ENCODE assay signal across 14 cellular contexts in the genomic region with DNA sequence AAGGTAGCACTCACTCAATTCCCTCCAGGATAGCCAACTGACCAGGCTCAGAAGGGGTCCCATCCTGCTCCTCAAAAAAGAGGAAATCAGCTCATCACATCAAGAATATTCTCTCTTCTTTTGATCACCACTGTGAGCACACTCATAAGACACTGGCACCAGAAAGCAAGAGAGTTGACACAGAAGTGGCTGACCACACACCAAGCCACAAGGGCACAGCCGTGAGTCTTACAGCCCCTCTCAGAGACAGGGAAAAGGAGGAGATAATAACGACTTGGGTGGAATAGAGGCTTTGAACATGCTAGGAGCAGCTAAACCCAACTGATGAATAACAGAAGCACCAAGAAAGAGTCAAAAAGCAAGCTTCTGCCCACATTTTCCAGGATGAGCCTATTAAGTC.
DNase-seq lines count a peak whose midpoint lies in the region; ATAC-seq and TF ChIP-seq lines count a peak whose summit lies in the region.
"Had no signal": no experiment of that assay in that cellular context is flagged by ENCODE, and none has a peak within 500 bp of the region (broad histone marks: within the 10 kb centered on the region; RNA-seq: fewer than 3 reads in every experiment).

No MANE protein-coding gene starts in this region.

- peaks cover 4% of the 10 kb centered on the region for H3K27me3 Mint-ChIP-seq in activated T-cell treated with anti-CD3 and anti-CD28 coated beads, Interleukin-2, amount 50 U/mL, for 4 hours (ENCODE audit: low read depth)
- H3K27me3 Mint-ChIP-seq in activated naive CD8-positive, alpha-beta T cell treated with anti-CD3 and anti-CD28 coated beads for 36 hours, result peaks cover 46% of the 10 kb centered on the region
- H3K27me3 Mint-ChIP-seq in stimulated activated memory B cell treated with anti-CD40 and anti-IgM and Interleukin-4, amounts not matched to agents 10 μg/mL and 1 μg/mL and 100 μg/mL, for 72 hours, result peaks cover 19% of the 10 kb centered on the region
- H3K27me3 Mint-ChIP-seq in glutamatergic neuron (ENCODE audit: unreplicated experiment), result no peaks in the 10 kb centered on the region

- H3K27ac Mint-ChIP-seq in activated naive CD8-positive, alpha-beta T cell treated with anti-CD3 and anti-CD28 coated beads for 36 hours, result no peak overlapping the region
- no peak overlapping the region for H3K27ac Mint-ChIP-seq in stimulated activated memory B cell treated with anti-CD40 and anti-IgM and Interleukin-4, amounts not matched to agents 10 μg/mL and 1 μg/mL and 100 μg/mL, for 72 hours
- H3K27ac Mint-ChIP-seq in glutamatergic neuron (ENCODE audit: unreplicated experiment), result no peak overlapping the region

- no peak overlapping the region for H3K4me3 Mint-ChIP-seq in activated T-cell treated with anti-CD3 and anti-CD28 coated beads, Interleukin-2, amount 50 U/mL, for 4 hours
- no peak overlapping the region for H3K4me3 Mint-ChIP-seq in activated naive CD8-positive, alpha-beta T cell treated with anti-CD3 and anti-CD28 coated beads for 36 hours
- no peak overlapping the region for H3K4me3 Mint-ChIP-seq in stimulated activated memory B cell treated with anti-CD40 and anti-IgM and Interleukin-4, amounts not matched to agents 10 μg/mL and 1 μg/mL and 100 μg/mL, for 72 hours
- no peak overlapping the region for H3K4me3 Mint-ChIP-seq in glutamatergic neuron (ENCODE audit: unreplicated experiment)

- no peaks in the 10 kb centered on the region for H3K9me3 Mint-ChIP-seq in activated T-cell treated with anti-CD3 and anti-CD28 coated beads, Interleukin-2, amount 50 U/mL, for 4 hours
- H3K9me3 Mint-ChIP-seq in activated naive CD8-positive, alpha-beta T cell treated with anti-CD3 and anti-CD28 coated beads for 36 hours, result peaks cover 1% of the 10 kb centered on the region
- no peaks in the 10 kb centered on the region for H3K9me3 Mint-ChIP-seq in stimulated activated memory B cell treated with anti-CD40 and anti-IgM and Interleukin-4, amounts not matched to agents 10 μg/mL and 1 μg/mL and 100 μg/mL, for 72 hours
- H3K9me3 Mint-ChIP-seq in glutamatergic neuron (ENCODE audit: unreplicated experiment), result no peaks in the 10 kb centered on the region

- no peaks in the 10 kb centered on the region for H3K36me3 Mint-ChIP-seq in activated T-cell treated with anti-CD3 and anti-CD28 coated beads, Interleukin-2, amount 50 U/mL, for 4 hours (ENCODE audit: insufficient read depth)
- H3K36me3 Mint-ChIP-seq in activated naive CD8-positive, alpha-beta T cell treated with anti-CD3 and anti-CD28 coated beads for 36 hours, result peaks cover 7% of the 10 kb centered on the region
- H3K36me3 Mint-ChIP-seq in stimulated activated memory B cell treated with anti-CD40 and anti-IgM and Interleukin-4, amounts not matched to agents 10 μg/mL and 1 μg/mL and 100 μg/mL, for 72 hours, result no peaks in the 10 kb centered on the region
- no peaks in the 10 kb centered on the region for H3K36me3 Mint-ChIP-seq in glutamatergic neuron (ENCODE audit: unreplicated experiment)

- no peak for DNase-seq in activated T-cell treated with anti-CD3 and anti-CD28 coated beads, Interleukin-2, amount 50 U/mL, for 4 hours
- DNase-seq in activated T-cell treated with anti-CD3 and anti-CD28 coated beads, Interleukin-2, amount 50 U/mL, for 1 hour, result no peak
- DNase-seq in MV-4-11 (lab: John Stamatoyannopoulos, UW), result peak; percentile 9
- peak; percentile 12 for DNase-seq in activated naive CD8-positive, alpha-beta T cell treated with anti-CD3 and anti-CD28 coated beads for 36 hours
- DNase-seq in cerebellar nuclear complex (lab: John Stamatoyannopoulos, UW), result no peak
- no peak for DNase-seq in glutamatergic neuron
- DNase-seq: NCI-H1417, NCI-H2029, NCI-H2171 treated with DMSO at 0.1 percent for 48 hours, NCI-H510A, NCI-H82, SIG-M5 had no signal

- peaks cover 54% of the 10 kb centered on the region for H3K4me1 Mint-ChIP-seq in activated T-cell treated with anti-CD3 and anti-CD28 coated beads, Interleukin-2, amount 50 U/mL, for 4 hours (ENCODE audit: low read depth)
- peaks cover 39% of the 10 kb centered on the region for H3K4me1 Mint-ChIP-seq in activated naive CD8-positive, alpha-beta T cell treated with anti-CD3 and anti-CD28 coated beads for 36 hours
- H3K4me1 Mint-ChIP-seq in stimulated activated memory B cell treated with anti-CD40 and anti-IgM and Interleukin-4, amounts not matched to agents 10 μg/mL and 1 μg/mL and 100 μg/mL, for 72 hours, result peaks cover 20% of the 10 kb centered on the region
- H3K4me1 Mint-ChIP-seq in glutamatergic neuron (ENCODE audit: low read depth, unreplicated experiment), result no peaks in the 10 kb centered on the region

- peak; percentile 56 to 58 for ATAC-seq in activated T-cell treated with anti-CD3 and anti-CD28 coated beads, Interleukin-2, amount 50 U/mL, for 4 hours
- ATAC-seq in stimulated activated memory B cell treated with anti-CD40 and anti-IgM and Interleukin-4, amounts not matched to agents 10 μg/mL and 1 μg/mL and 100 μg/mL, for 72 hours, result peak; percentile 9
- no peak for ATAC-seq in HG03039 (IDR thresholded peaks at IDR 0.05; ENCODE audit: unreplicated experiment)

- no peak for TF ChIP-seq CTCF in glutamatergic neuron (IDR thresholded peaks at IDR 0.05; ENCODE audit: partially characterized antibody, unreplicated experiment)

Comparison
In these comparisons a context has a peak if more than half of its experiments do, and no peak if none do; other contexts are left out.
1. DNase-seq: peak in MV-4-11 (single experiment) and activated naive CD8-positive, alpha-beta T cell treated with anti-CD3 and anti-CD28 coated beads for 36 hours (single experiment); none in activated T-cell treated with anti-CD3 and anti-CD28 coated beads, Interleukin-2, amount 50 U/mL, for 4 hours (single experiment), activated T-cell treated with anti-CD3 and anti-CD28 coated beads, Interleukin-2, amount 50 U/mL, for 1 hour (single experiment), cerebellar nuclear complex (0 of 2) and glutamatergic neuron (single experiment).